ENCODE assay signal across 1 cellular context in the genomic region with DNA sequence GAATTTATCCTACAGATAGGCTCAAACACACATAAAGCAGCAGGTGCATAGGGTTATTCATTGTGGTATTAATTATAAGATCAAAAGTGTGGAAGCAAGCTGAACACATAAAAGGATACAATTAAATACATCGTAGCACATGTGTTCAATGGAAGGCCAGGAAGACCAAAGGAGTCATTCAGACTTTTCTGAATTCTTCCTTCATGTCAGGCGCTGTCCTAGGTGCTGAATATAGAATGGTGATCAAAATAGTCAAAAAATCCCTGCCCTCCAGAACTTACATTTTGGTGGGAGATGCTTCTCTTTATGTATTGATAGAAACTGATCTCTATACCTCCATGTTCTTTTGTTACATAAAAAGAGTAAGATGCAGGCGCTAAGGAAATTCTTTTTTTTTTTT.
TF ChIP-seq lines count a peak whose summit lies in the region.

No MANE protein-coding gene starts in this region.

TF ChIP-seq in GM12878, 131 proteins besides CTCF, POLR2A, EP300 and RAD21 (continued from another document):
- TF ChIP-seq REST (IDR thresholded peaks at IDR 0.05; ENCODE audit: low read depth, low read length): peak; percentile 84
